Comparison of ENCODE assay signal across 8 cellular contexts in genomic region chr9:93133641-93134017, GRCh38. TPM values are rescaled to one million over a fixed set of nuclear protein-coding genes. Genes with fewer than 3 reads are reported as not detected.
DNase-seq lines count a peak whose midpoint lies in the region; ATAC-seq and TF ChIP-seq lines count a peak whose summit lies in the region.

No MANE protein-coding gene starts in this region.

- peaks cover 59% of the 10 kb centered on the region for H3K4me1 Mint-ChIP-seq in activated T-helper 1 cell treated with anti-CD3 and anti-CD28 coated beads, Interleukin-12 subunit alpha, Interleukin-12 subunit beta, Interleukin-2, Interleukin-4 antibody, amounts not matched to agents 30 ng/mL and 10 ng/mL and 1 ng/mL, durations not matched to agents 14 hours and 24 hours and 36 hours (ENCODE audit: low read depth)
- peaks cover 39 to 73% (median 66%) of the 10 kb centered on the region in 4 donors for H3K4me1 Mint-ChIP-seq in naive thymus-derived CD8-positive, alpha-beta T cell

- POLR2A ChIA-PET in naive thymus-derived CD8-positive, alpha-beta T cell (lab: Charles Lee), result interaction anchor here (0.6 to 5.7 kb wide), 19 partner anchors 8 to 433 kb away, joined by 3 to 54 read pairs (median 5); partner anchors contain the start of gene CARD19

- H3K36me3 ChIP-seq in ACC112 (ENCODE audit: insufficient read depth, low read length) (no peaks in the 10 kb centered on the region), NT2/D1 (ENCODE audit: insufficient read depth, insufficient read length, low read length) (peaks cover 18% of the 10 kb centered on the region), thoracic aorta (no peaks in the 10 kb centered on the region)

- peaks cover 10% of the 10 kb centered on the region for H3K79me2 ChIP-seq in ACC112 (ENCODE audit: control insufficient read depth, insufficient read depth, low read length, unreplicated experiment)

- peak overlapping the region; percentile 97 for H2AFZ ChIP-seq in ACC112 (ENCODE audit: low read length, unreplicated experiment)

- peaks cover 2% of the 10 kb centered on the region for H3K27me3 Mint-ChIP-seq in activated T-helper 1 cell treated with anti-CD3 and anti-CD28 coated beads, Interleukin-12 subunit alpha, Interleukin-12 subunit beta, Interleukin-2, Interleukin-4 antibody, amounts not matched to agents 30 ng/mL and 10 ng/mL and 1 ng/mL, durations not matched to agents 14 hours and 24 hours and 36 hours (ENCODE audit: insufficient read depth)
- H3K27me3 Mint-ChIP-seq in naive thymus-derived CD8-positive, alpha-beta T cell, result no peaks in the 10 kb centered on the region

- no peak for TF ChIP-seq CTCF in thoracic aorta (IDR thresholded peaks at IDR 0.05)

- H3K27ac ChIP-seq in ACC112 (ENCODE audit: low read depth, low read length) (peak overlapping the region; percentile 87), thoracic aorta (peak overlapping the region; percentile 96 to 97)

- DNase-seq in NT2/D1 (ENCODE audit: low read depth, low spot score) (no peak), fibroblast of peridontal ligament (ENCODE audit: extremely low read depth) (peak; percentile 81), thoracic aorta (ENCODE audit: low spot score) (peak; percentile 73)
- DNase-seq in activated T-helper 1 cell treated with anti-CD3 and anti-CD28 coated beads, Interleukin-12 subunit alpha, Interleukin-12 subunit beta, Interleukin-2, Interleukin-4 antibody, amounts not matched to agents 30 ng/mL and 10 ng/mL and 1 ng/mL, durations not matched to agents 14 hours and 24 hours and 36 hours (ENCODE audit: low spot score), result peak; percentile 51
- DNase-seq in naive thymus-derived CD8-positive, alpha-beta T cell, result peak in 6 of 10 donors; percentile 39 to 61 (median 48)

- H3K36me3 Mint-ChIP-seq in activated T-helper 1 cell treated with anti-CD3 and anti-CD28 coated beads, Interleukin-12 subunit alpha, Interleukin-12 subunit beta, Interleukin-2, Interleukin-4 antibody, amounts not matched to agents 30 ng/mL and 10 ng/mL and 1 ng/mL, durations not matched to agents 14 hours and 24 hours and 36 hours (ENCODE audit: low read depth), result peaks cover 21% of the 10 kb centered on the region
- H3K36me3 Mint-ChIP-seq in naive thymus-derived CD8-positive, alpha-beta T cell, result peaks cover 0 to 2% (median 0%) of the 10 kb centered on the region in 3 donors

- H3K9me3 ChIP-seq in NT2/D1 (ENCODE audit: insufficient read depth, low read length) (no peaks in the 10 kb centered on the region), thoracic aorta (no peaks in the 10 kb centered on the region)

- intact Hi-C loops in activated T-helper 1 cell treated with anti-CD3 and anti-CD28 coated beads, Interleukin-12 subunit alpha, Interleukin-12 subunit beta, Interleukin-2, Interleukin-4 antibody, amounts not matched to agents 30 ng/mL and 10 ng/mL and 1 ng/mL, durations not matched to agents 14 hours and 24 hours and 36 hours (cut with micrococcal nuclease), result loop anchor here (1.0 to 10.0 kb wide), 8 partner anchors 16 to 369 kb away; partner anchors contain the start of genes BICD2, FAM120AOS and WNK2

- H3K4me3 ChIP-seq in ACC112 (ENCODE audit: low read depth, low read length) (peak overlapping the region; percentile 98), NT2/D1 (ENCODE audit: insufficient read length, low read depth) (peak overlapping the region; percentile 69), thoracic aorta (peak overlapping the region; percentile 79)

- H3K27me3 ChIP-seq in ACC112 (ENCODE audit: insufficient read depth, low read length) (no peaks in the 10 kb centered on the region), NT2/D1 (ENCODE audit: insufficient read depth, insufficient read length) (peaks cover 15% of the 10 kb centered on the region), thoracic aorta (replicated peaks; ENCODE audit: insufficient read depth) (no peaks in the 10 kb centered on the region)

- H3K9me3 Mint-ChIP-seq in activated T-helper 1 cell treated with anti-CD3 and anti-CD28 coated beads, Interleukin-12 subunit alpha, Interleukin-12 subunit beta, Interleukin-2, Interleukin-4 antibody, amounts not matched to agents 30 ng/mL and 10 ng/mL and 1 ng/mL, durations not matched to agents 14 hours and 24 hours and 36 hours, result peaks cover 4% of the 10 kb centered on the region
- no peaks in the 10 kb centered on the region for H3K9me3 Mint-ChIP-seq in naive thymus-derived CD8-positive, alpha-beta T cell

- peak overlapping the region; percentile 94 for H3K4me3 Mint-ChIP-seq in activated T-helper 1 cell treated with anti-CD3 and anti-CD28 coated beads, Interleukin-12 subunit alpha, Interleukin-12 subunit beta, Interleukin-2, Interleukin-4 antibody, amounts not matched to agents 30 ng/mL and 10 ng/mL and 1 ng/mL, durations not matched to agents 14 hours and 24 hours and 36 hours
- peak overlapping the region; percentile 85 to 93 (median 88) for H3K4me3 Mint-ChIP-seq in naive thymus-derived CD8-positive, alpha-beta T cell

- H3K27ac Mint-ChIP-seq in activated T-helper 1 cell treated with anti-CD3 and anti-CD28 coated beads, Interleukin-12 subunit alpha, Interleukin-12 subunit beta, Interleukin-2, Interleukin-4 antibody, amounts not matched to agents 30 ng/mL and 10 ng/mL and 1 ng/mL, durations not matched to agents 14 hours and 24 hours and 36 hours, result peak overlapping the region; percentile 91
- peak overlapping the region; percentile 76 to 99 (median 89) for H3K27ac Mint-ChIP-seq in naive thymus-derived CD8-positive, alpha-beta T cell

- peak; percentile 43 for ATAC-seq in GM18517 (IDR thresholded peaks at IDR 0.05; ENCODE audit: unreplicated experiment)
- ATAC-seq in HG03039 (IDR thresholded peaks at IDR 0.05; ENCODE audit: unreplicated experiment), result peak; percentile 25
- peak; percentile 4 to 35 for ATAC-seq in naive thymus-derived CD8-positive, alpha-beta T cell
- ATAC-seq in thoracic aorta (ENCODE audit: insufficient number of reproducible peaks, low FRiP score, low read depth), result peak; percentile 49

- H3K9ac ChIP-seq in NT2/D1 (ENCODE audit: insufficient read length, low read depth), result peak overlapping the region; percentile 85

- H3K4me1 ChIP-seq in ACC112 (ENCODE audit: control insufficient read depth, insufficient read depth, low read length, unreplicated experiment), result peaks cover 23% of the 10 kb centered on the region
- peaks cover 30% of the 10 kb centered on the region for H3K4me1 ChIP-seq in NT2/D1 (ENCODE audit: insufficient read depth, insufficient read length)
- peaks cover 37 to 58% of the 10 kb centered on the region in 2 donors for H3K4me1 ChIP-seq in thoracic aorta (ENCODE audit: control insufficient read depth in 1 of 2, low read depth in 2 of 2)

RNA-seq across cellular contexts. Expression of gene NINJ1, which starts 0.4 kb away (rescaled TPM):
- 94.2 and 95.3 TPM in 2 replicates for total RNA-seq in activated T-helper 1 cell treated with anti-CD3 and anti-CD28 coated beads, Interleukin-12 subunit alpha, Interleukin-12 subunit beta, Interleukin-2, Interleukin-4 antibody, amounts not matched to agents 30 ng/mL and 10 ng/mL and 1 ng/mL, durations not matched to agents 14 hours and 24 hours and 36 hours
- total RNA-seq in naive thymus-derived CD8-positive, alpha-beta T cell, result 10 to 100 TPM; 33.8 to 35.6 TPM
- polyA plus RNA-seq in naive thymus-derived CD8-positive, alpha-beta T cell, result 10 to 100 TPM; 78.5 to 97.6 (median 96.0) TPM
- 100 to 1,000 TPM in 1 of 2 donors, 10 to 100 TPM in 1; 71.2 to 194 TPM for total RNA-seq in thoracic aorta

RNA-seq across cellular contexts. Expression of gene CARD19, which starts 37.6 kb away (rescaled TPM):
- 40.5 and 41.7 TPM in 2 replicates for total RNA-seq in activated T-helper 1 cell treated with anti-CD3 and anti-CD28 coated beads, Interleukin-12 subunit alpha, Interleukin-12 subunit beta, Interleukin-2, Interleukin-4 antibody, amounts not matched to agents 30 ng/mL and 10 ng/mL and 1 ng/mL, durations not matched to agents 14 hours and 24 hours and 36 hours
- 10 to 100 TPM; 68.9 to 71.2 TPM for total RNA-seq in naive thymus-derived CD8-positive, alpha-beta T cell
- polyA plus RNA-seq in naive thymus-derived CD8-positive, alpha-beta T cell, result 10 to 100 TPM; 56.3 to 62.9 (median 56.9) TPM
- 100 to 1,000 TPM in 1 of 2 donors, 10 to 100 TPM in 1; 46.3 to 103 TPM for total RNA-seq in thoracic aorta

RNA-seq across cellular contexts. Expression of gene WNK2, which starts 50.3 kb away (rescaled TPM):
- total RNA-seq in activated T-helper 1 cell treated with anti-CD3 and anti-CD28 coated beads, Interleukin-12 subunit alpha, Interleukin-12 subunit beta, Interleukin-2, Interleukin-4 antibody, amounts not matched to agents 30 ng/mL and 10 ng/mL and 1 ng/mL, durations not matched to agents 14 hours and 24 hours and 36 hours, result 2.2 and 3.0 TPM in 2 replicates
- total RNA-seq in naive thymus-derived CD8-positive, alpha-beta T cell, result under 1 TPM in 1 of 2 experiments, not detected in 1; 0.27 TPM
- polyA plus RNA-seq in naive thymus-derived CD8-positive, alpha-beta T cell, result not detected
- 1 to 10 TPM in 1 of 2 donors, under 1 TPM in 1; 0.95 to 4.7 TPM for total RNA-seq in thoracic aorta
